Comparison of ENCODE assay signal across 26 cellular contexts in the genomic region with DNA sequence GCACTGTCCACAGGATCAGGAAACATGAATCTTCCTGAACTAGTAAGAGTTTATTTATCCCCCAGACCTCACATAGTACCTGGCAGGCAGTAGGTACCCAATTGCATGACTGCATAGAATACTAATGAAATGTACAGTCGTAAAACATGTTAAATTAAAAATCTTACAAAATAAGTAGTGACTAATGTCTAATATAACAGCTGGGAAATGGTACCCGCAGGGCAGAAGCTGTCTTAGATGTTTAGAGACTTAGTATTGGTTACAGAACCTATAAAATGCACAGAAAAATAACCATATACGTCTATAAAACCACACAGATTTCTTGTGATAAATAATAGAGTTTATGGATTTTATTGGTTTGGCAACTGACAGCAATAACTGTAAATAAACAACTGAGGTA.
"Had no signal": no experiment of that assay in that cellular context is flagged by ENCODE, and none has a peak within 500 bp of the region (broad histone marks: within the 10 kb centered on the region; RNA-seq: fewer than 3 reads in every experiment).

No MANE protein-coding gene starts in this region.

- H2AFZ ChIP-seq: parathyroid adenoma had no signal

- H3K4me3 ChIP-seq: ovary, psoas muscle, right lobe of liver, sigmoid colon, stomach, testis, tibial artery, transverse colon, upper lobe of left lung, vagina had no signal

- H3K27ac ChIP-seq: neutrophil, ovary, parathyroid adenoma, psoas muscle, right lobe of liver, sigmoid colon, stomach, testis, tibial artery, transverse colon, upper lobe of left lung, vagina had no signal

- DNase-seq: naive thymus-derived CD8-positive, alpha-beta T cell; nephron progenitor cell; occipital lobe; ovary; posterior cingulate gyrus; psoas muscle; right cardiac atrium; right lobe of liver; sigmoid colon; small intestine; stimulated activated CD4-positive, alpha-beta T cell treated with anti-CD3 and anti-CD28 coated beads, Interleukin-15, amount 100 ng/mL, for 24 hours; stimulated activated CD4-positive, alpha-beta T cell treated with anti-CD3 and anti-CD28 coated beads, Interleukin-2, amount 100 ng/mL, for 24 hours; stimulated activated CD4-positive, alpha-beta T cell treated with anti-CD3 and anti-CD28 coated beads, Interleukin-2, amount 100 ng/mL, for 48 hours; stimulated activated CD4-positive, alpha-beta T cell treated with anti-CD3 and anti-CD28 coated beads, Interleukin-4, amount 100 ng/mL, for 24 hours; stimulated activated naive B cell treated with anti-CD40 and anti-IgM and Interleukin-4, amounts not matched to agents 10 μg/mL and 1 μg/mL and 100 μg/mL, for 72 hours; stimulated activated naive CD4-positive, alpha-beta T cell treated with Interleukin-2 at 50 U/mL for 16 hours; stomach; testis; tibial artery; transverse colon; upper lobe of left lung had no signal

- H3K36me3 ChIP-seq: neutrophil, ovary, right lobe of liver, sigmoid colon, stomach, tibial artery, transverse colon, upper lobe of left lung, vagina had no signal

- ATAC-seq: naive thymus-derived CD8-positive, alpha-beta T cell; natural killer cell treated with Interleukin-12 subunit alpha and Interleukin-12 subunit beta and Interleukin-15 and Interleukin-18, amount 100 ng/mL, for 72 hours; psoas muscle; right cardiac atrium; right lobe of liver; stimulated activated effector memory CD8-positive, alpha-beta T cell treated with anti-CD3 and anti-CD28 coated beads, Interleukin-12 subunit alpha, Interleukin-12 subunit beta, amount 100 ng/mL, for 72 hours; stimulated activated naive B cell treated with anti-CD40 and anti-IgM and Interleukin-4, amounts not matched to agents 10 μg/mL and 1 μg/mL and 100 μg/mL, for 72 hours had no signal

- H3K9ac ChIP-seq: parathyroid adenoma had no signal

- H3K79me2 ChIP-seq: parathyroid adenoma had no signal

- H3K27me3 ChIP-seq: neutrophil, ovary, right lobe of liver, sigmoid colon, stomach, testis, tibial artery, transverse colon, upper lobe of left lung, vagina had no signal

- H3K4me1 ChIP-seq: parathyroid adenoma, right lobe of liver, testis, transverse colon, upper lobe of left lung, vagina had no signal

- H3K9me3 ChIP-seq: neutrophil, ovary, psoas muscle, right lobe of liver, sigmoid colon, stomach, testis, tibial artery, transverse colon, upper lobe of left lung, vagina had no signal
